22 cellular contexts compared by ENCODE assay signal in genomic region chr7:94304878-94305277, GRCh38.
DNase-seq lines count a peak whose midpoint lies in the region; ATAC-seq, FAIRE-seq and TF ChIP-seq lines count a peak whose summit lies in the region.
"Had no signal": no experiment of that assay in that cellular context is flagged by ENCODE, and none has a peak within 500 bp of the region (broad histone marks: within the 10 kb centered on the region; RNA-seq: fewer than 3 reads in every experiment).

No MANE protein-coding gene starts in this region.

- TF ChIP-seq EP300 in SK-N-SH (IDR thresholded peaks at IDR 0.05; ENCODE audit: borderline replicate concordance in 1 of 2, low read depth in 1 of 2, low read length in 1 of 2) (no peak), K562 (IDR thresholded peaks at IDR 0.05; ENCODE audit: low read length) (no peak), stomach (IDR thresholded peaks at IDR 0.05) (no peak)

- POLR2A ChIA-PET in SK-N-SH (lab: Yijun Ruan, JAX) (no interaction called here), K562 (lab: Yijun Ruan, JAX) (no interaction called here)

- H3F3A ChIP-seq in SK-N-SH (replicated peaks; ENCODE audit: insufficient read depth) = peaks cover 28% of the 10 kb centered on the region

- TF ChIP-seq RAD21 in SK-N-SH (IDR thresholded peaks at IDR 0.05; ENCODE audit: low read length) (no peak), K562 (CRISPR knock-in tag; conservative IDR thresholded peaks at IDR 0.05 in 1 of 2, IDR thresholded peaks at IDR 0.05 in 1 of 2) (no peak)

- H3K4me2 ChIP-seq in SK-N-SH = no peak overlapping the region
- no peak overlapping the region for H3K4me2 ChIP-seq in K562 (ENCODE audit: insufficient read depth, low read length)

- H4K20me1 ChIP-seq in SK-N-SH (ENCODE audit: insufficient read depth) (no peaks in the 10 kb centered on the region), K562 (replicated peaks; ENCODE audit: control insufficient read depth, insufficient read depth, low read length) (no peaks in the 10 kb centered on the region)

- H2AFZ ChIP-seq in SK-N-SH (ENCODE audit: low read depth) (0 out of 2 replicates have a peak overlapping the region, but pooled peaks have one; percentile 21), K562 (ENCODE audit: low read depth, low read length) (no peak overlapping the region)

- 95% methylated on average over 2 of the region's 2 CpGs for WGBS in SK-N-SH (ENCODE audit: low lambda C conversion rate)
- WGBS in K562 (ENCODE audit: insufficient coverage, low coverage, missing lambda C conversion rate) = 29% methylated on average over 2 of the region's 2 CpGs
- 86 to 95% (median 93%) methylated on average over 2 of the region's 2 CpGs for WGBS in stomach, 5 donors

- DNase-seq in SK-N-SH (no peak), K562 (ENCODE audit: extremely low read depth in 1 of 4, low spot score in 3 of 4) (no peak), tibial artery (no peak), HUDEP-2 (lab: John Stamatoyannopoulos, UW; ENCODE audit: unreplicated experiment in 76 of 76) (no peak), stomach (no peak)
- DNase-seq: AML-193, DMS79 treated with DMSO at 0.1 percent for 48 hours, H7, KBM-7, MV-4-11, NCI-H1417, NCI-H187, NCI-H2107, NCI-H510A treated with DMSO at 0.1 percent for 48 hours, NCI-H82, OCI-M1, SHP77 had no signal

- H3K9me3 ChIP-seq in SK-N-SH = no peaks in the 10 kb centered on the region
- H3K9me3 ChIP-seq in K562 (replicated peaks; ENCODE audit: control insufficient read depth, insufficient read depth, low read depth, low read length) = no peaks in the 10 kb centered on the region
- no peaks in the 10 kb centered on the region for H3K9me3 ChIP-seq in tibial artery
- H3K9me3 ChIP-seq in stomach = no peaks in the 10 kb centered on the region

- TF ChIP-seq POLR2A in K562 (conservative IDR thresholded peaks at IDR 0.05) = no peak
- TF ChIP-seq POLR2A in stomach (IDR thresholded peaks at IDR 0.05) = no peak

- H3K4me1 Mint-ChIP-seq in nephron = peaks cover 73% of the 10 kb centered on the region

- TF ChIP-seq CTCF in SK-N-SH (IDR thresholded peaks at IDR 0.05) = no peak
- no peak for TF ChIP-seq CTCF in K562 (IDR thresholded peaks at IDR 0.05 in 2 of 3, conservative IDR thresholded peaks at IDR 0.05 in 1 of 3; ENCODE audit: insufficient read depth in 2 of 3, low read depth in 1 of 3, low read length in 3 of 3)
- TF ChIP-seq CTCF in nephron (IDR thresholded peaks at IDR 0.05; ENCODE audit: unreplicated experiment in 3 of 3) = no peak
- TF ChIP-seq CTCF in tibial artery (IDR thresholded peaks at IDR 0.05) = no peak
- no peak for TF ChIP-seq CTCF in stomach (IDR thresholded peaks at IDR 0.05)

- H3K27me3 Mint-ChIP-seq in nephron (ENCODE audit: low read depth) = no peaks in the 10 kb centered on the region

- peaks cover 6% of the 10 kb centered on the region for H3K36me3 Mint-ChIP-seq in nephron (ENCODE audit: low read depth)

- ATAC-seq in SK-N-SH treated with all-trans-retinoic acid at 6 μM for 48 hours = no peak
- no peak for ATAC-seq in K562
- ATAC-seq in HG02938 (IDR thresholded peaks at IDR 0.05; ENCODE audit: unreplicated experiment) = no peak

- H3K36me3 ChIP-seq in SK-N-SH (replicated peaks in 1 of 2; ENCODE audit: control insufficient read depth in 1 of 2, insufficient read depth in 2 of 2, low read length in 1 of 2) (no peaks in the 10 kb centered on the region), K562 (ENCODE audit: control insufficient read depth, insufficient read depth, low read length) (no peaks in the 10 kb centered on the region), tibial artery (no peaks in the 10 kb centered on the region), stomach (no peaks in the 10 kb centered on the region)

- H3K27ac ChIP-seq in SK-N-SH (ENCODE audit: low read depth in 2 of 2, low read length in 1 of 2) (peak overlapping the region in 1 of 2 experiments; percentile 99; a peak in 2 of 4 replicates), K562 (ENCODE audit: extremely low read depth, low read depth, low read length) (no peak overlapping the region), tibial artery (peak overlapping the region; percentile 79 to 86), stomach (peak overlapping the region in 2 of 5 donors; percentile 59 to 82)
- H3K27ac ChIP-seq: 22Rv1, C4-2B had no signal

- H3K9me3 Mint-ChIP-seq in nephron = peaks cover 11% of the 10 kb centered on the region

- H3K9me2 ChIP-seq in SK-N-SH = no peaks in the 10 kb centered on the region

- H3K9ac ChIP-seq in SK-N-SH = no peak overlapping the region
- H3K9ac ChIP-seq in K562 (ENCODE audit: insufficient read depth in 1 of 2, low read depth in 2 of 2, low read length in 2 of 2) = no peak overlapping the region

- H3K4me3 Mint-ChIP-seq in nephron = no peak overlapping the region

- H3K27me3 ChIP-seq in SK-N-SH (ENCODE audit: insufficient read depth) = no peaks in the 10 kb centered on the region
- no peaks in the 10 kb centered on the region for H3K27me3 ChIP-seq in K562 (ENCODE audit: control insufficient read depth in 2 of 2, insufficient read depth in 2 of 2, low read length in 2 of 2)
- no peaks in the 10 kb centered on the region for H3K27me3 ChIP-seq in tibial artery
- H3K27me3 ChIP-seq in stomach = no peaks in the 10 kb centered on the region

- BruUV-seq in K562 (replicated peaks; lab: Mats Ljungman, UMichigan) = no TSS peak

- CTCF ChIA-PET in SK-N-SH (lab: Yijun Ruan, JAX) = no interaction called here
- CTCF ChIA-PET in K562 (lab: Yijun Ruan, JAX; ENCODE audit: low intra/inter-chr PET ratio) = no interaction called here

- no peaks in the 10 kb centered on the region for H3K79me2 ChIP-seq in SK-N-SH (ENCODE audit: insufficient read depth)
- H3K79me2 ChIP-seq in K562 (ENCODE audit: control insufficient read depth, insufficient read depth, low read length) = no peaks in the 10 kb centered on the region

- H3K27ac Mint-ChIP-seq in nephron = peak overlapping the region; percentile 97 to 99 (median 98)

- no peak for FAIRE-seq in K562 (lab: Jason Lieb, UNC)

- peaks cover 13 to 43% of the 10 kb centered on the region in 2 experiments for H3K4me1 ChIP-seq in SK-N-SH (ENCODE audit: control insufficient read depth in 1 of 2, insufficient read depth in 2 of 2, low read depth in 1 of 2, low read length in 1 of 2)
- H3K4me1 ChIP-seq in K562 (replicated peaks in 1 of 2; ENCODE audit: control insufficient read depth in 2 of 2, insufficient read depth in 2 of 2, low read length in 2 of 2) = peaks cover 0 to 2% of the 10 kb centered on the region in 2 experiments; a peak in 3 of 5 replicates
- peaks cover 0 to 47% (median 33%) of the 10 kb centered on the region in 4 donors for H3K4me1 ChIP-seq in tibial artery
- peaks cover 0 to 38% (median 31%) of the 10 kb centered on the region in 4 donors for H3K4me1 ChIP-seq in stomach

- no peak overlapping the region for H3K4me3 ChIP-seq in SK-N-SH (ENCODE audit: low read depth in 2 of 2, low read length in 1 of 2)
- no peak overlapping the region for H3K4me3 ChIP-seq in K562
- H3K4me3 ChIP-seq in tibial artery = no peak overlapping the region
- no peak overlapping the region for H3K4me3 ChIP-seq in stomach

- H3K9me1 ChIP-seq in K562 (ENCODE audit: control insufficient read depth, insufficient read depth, low read length) = no peaks in the 10 kb centered on the region

- intact Hi-C loops in K562 (cut with micrococcal nuclease) (loop anchor here (5.0 kb wide), 1 partner anchor 32 kb away; no protein-coding TSS in a partner anchor), tibial artery (cut with DNase I; ENCODE audit: low total_unique reads) (loop anchor here (5.0 kb wide), 1 partner anchor 72 kb away; no protein-coding TSS in a partner anchor), stomach (cut with DNase I; ENCODE audit: low total_unique reads) (no loop called here)

- in situ Hi-C loops in K562 (cut with MboI) = no loop called here

TF ChIP-seq in SK-N-SH treated with all-trans-retinoic acid at 6 μM for 48 hours, 23 proteins besides CTCF, POLR2A, EP300 and RAD21 (continues in another document):
- no peak for TF ChIP-seq ZC3H10 (CRISPR knock-in tag; IDR thresholded peaks at IDR 0.05)
- TF ChIP-seq OSR1 (CRISPR knock-in tag; IDR thresholded peaks at IDR 0.05) = no peak
- no peak for TF ChIP-seq ZFP30 (CRISPR knock-in tag; IDR thresholded peaks at IDR 0.05)
- no peak for TF ChIP-seq RARB (CRISPR knock-in tag; IDR thresholded peaks at IDR 0.05)
- TF ChIP-seq ZNF8 (CRISPR knock-in tag; IDR thresholded peaks at IDR 0.05) = no peak

TF ChIP-seq in K562, 482 proteins besides CTCF, POLR2A, EP300 and RAD21:
- TF ChIP-seq OTX1 (CRISPR knock-in tag; IDR thresholded peaks at IDR 0.05) = no peak
- TF ChIP-seq SP1 (CRISPR knock-in tag; IDR thresholded peaks at IDR 0.05) = no peak
- peak; percentile 38; the same call in 1 of the 2 replicates for TF ChIP-seq BCOR (IDR thresholded peaks at IDR 0.05)
- TF ChIP-seq KDM1A (IDR thresholded peaks at IDR 0.05) = 0 out of 4 replicates have a peak, but pooled peaks of 1 of the 2 experiments have one; percentile 19
- TF ChIP-seq GATAD2B (IDR thresholded peaks at IDR 0.05; ENCODE audit: borderline replicate concordance) = no peak
- no peak for TF ChIP-seq HBP1 (CRISPR knock-in tag; IDR thresholded peaks at IDR 0.05)
- TF ChIP-seq CXXC5 (CRISPR knock-in tag; IDR thresholded peaks at IDR 0.05) = no peak
- TF ChIP-seq RBM25 (IDR thresholded peaks at IDR 0.05; ENCODE audit: low read depth, low read length, severe bottlenecking) = peak; percentile 71
- TF ChIP-seq GTF2A2 (tag; IDR thresholded peaks at IDR 0.05) = no peak
- no peak for TF ChIP-seq SIN3B (IDR thresholded peaks at IDR 0.05; ENCODE audit: low read depth)
- TF ChIP-seq ZNF174 (CRISPR knock-in tag; IDR thresholded peaks at IDR 0.05) = no peak
TF ChIP-seq in K562: peak in this region for 3.
